Comparison of ENCODE assay signal across 1 cellular context in genomic region chr6:33428219-33428890, GRCh38.
A peak's percentile ranks its signal among the peaks of the same experiment; 100 is the strongest.
TF ChIP-seq lines count a peak whose summit lies in the region.

No MANE protein-coding gene starts in this region.

TF ChIP-seq in HepG2, 621 proteins besides CTCF, POLR2A, EP300 and RAD21 (continued from another document and continues in another):
- TF ChIP-seq SOX13 (IDR thresholded peaks at IDR 0.05) (no peak), SOX13 (CRISPR knock-in tag; conservative IDR thresholded peaks at IDR 0.05 in 1 of 2, IDR thresholded peaks at IDR 0.05 in 1 of 2) (0 out of 4 replicates have a peak, but pooled peaks of 1 of the 2 experiments have one; percentile 3), ELK4 (CRISPR knock-in tag; IDR thresholded peaks at IDR 0.05; ENCODE audit: borderline replicate concordance) (no peak), ZNF550 (CRISPR knock-in tag; IDR thresholded peaks at IDR 0.05; ENCODE audit: borderline replicate concordance) (0 out of 2 replicates have a peak, but pooled peaks have one; percentile 75), ZNF12 (CRISPR knock-in tag; IDR thresholded peaks at IDR 0.05) (no peak), ZNF441 (CRISPR knock-in tag; IDR thresholded peaks at IDR 0.05; ENCODE audit: borderline replicate concordance) (no peak), ARNTL (CRISPR knock-in tag; IDR thresholded peaks at IDR 0.05) (no peak), ZSCAN9 (CRISPR knock-in tag; IDR thresholded peaks at IDR 0.05; ENCODE audit: borderline replicate concordance) (no peak), ZNF580 (CRISPR knock-in tag; IDR thresholded peaks at IDR 0.05; ENCODE audit: borderline replicate concordance, low read depth) (peak; percentile 23; the same call in 1 of the 2 replicates), ZBTB7B (CRISPR knock-in tag; IDR thresholded peaks at IDR 0.05) (peak; percentile 57; the same call in 1 of the 2 replicates), ZNF639 (CRISPR knock-in tag; conservative IDR thresholded peaks at IDR 0.05) (peak; percentile 40; the same call in 1 of the 2 replicates), TFDP1 (CRISPR knock-in tag; IDR thresholded peaks at IDR 0.05; ENCODE audit: borderline replicate concordance) (peak; percentile 63; the same call in 1 of the 2 replicates), SUZ12 (IDR thresholded peaks at IDR 0.05; ENCODE audit: low read depth, low read length) (no peak), ADNP (CRISPR knock-in tag; IDR thresholded peaks at IDR 0.05) (no peak), CBX1 (IDR thresholded peaks at IDR 0.05; ENCODE audit: low read depth) (no peak), SRSF9 (IDR thresholded peaks at IDR 0.05; ENCODE audit: borderline replicate concordance, insufficient read depth, low read depth, low read length, poor library complexity, severe bottlenecking) (no peak), SP5 (CRISPR knock-in tag; IDR thresholded peaks at IDR 0.05; ENCODE audit: borderline replicate concordance, low read depth) (no peak), TEF (CRISPR knock-in tag; IDR thresholded peaks at IDR 0.05) (no peak), TFAP4 (IDR thresholded peaks at IDR 0.05; ENCODE audit: borderline replicate concordance, low read depth) (no peak), ZNF792 (CRISPR knock-in tag; IDR thresholded peaks at IDR 0.05) (0 out of 2 replicates have a peak, but pooled peaks have one; percentile 38), ZNF768 (CRISPR knock-in tag; IDR thresholded peaks at IDR 0.05) (peak; percentile 75), GATAD2A (CRISPR knock-in tag; IDR thresholded peaks at IDR 0.05) (no peak; the same call in 1 of the 2 replicates), ZNF558 (CRISPR knock-in tag; IDR thresholded peaks at IDR 0.05; ENCODE audit: borderline replicate concordance) (peak; percentile 54; the same call in 1 of the 2 replicates), FOXP1 (IDR thresholded peaks at IDR 0.05) (no peak), FOXP1 (CRISPR knock-in tag; IDR thresholded peaks at IDR 0.05) (no peak), CAMTA2 (CRISPR knock-in tag; IDR thresholded peaks at IDR 0.05; ENCODE audit: borderline replicate concordance) (peak; percentile 57; the same call in 1 of the 2 replicates), HCFC1 (IDR thresholded peaks at IDR 0.05; ENCODE audit: low read depth, low read length) (no peak), SETDB1 (CRISPR knock-in tag; IDR thresholded peaks at IDR 0.05; ENCODE audit: borderline replicate concordance) (no peak), IKZF5 (CRISPR knock-in tag; IDR thresholded peaks at IDR 0.05) (peak; percentile 19; the same call in 1 of the 2 replicates), ZFYVE20 (CRISPR knock-in tag; IDR thresholded peaks at IDR 0.05; ENCODE audit: borderline replicate concordance, low read depth) (0 out of 2 replicates have a peak, but pooled peaks have one; percentile 64), FLYWCH1 (CRISPR knock-in tag; IDR thresholded peaks at IDR 0.05) (0 out of 2 replicates have a peak, but pooled peaks have one; percentile 37), ZNF724P (CRISPR knock-in tag; IDR thresholded peaks at IDR 0.05; ENCODE audit: borderline replicate concordance) (peak; percentile 47; the same call in 1 of the 2 replicates), TAF1 (CRISPR knock-in tag; IDR thresholded peaks at IDR 0.05) (no peak), ZIK1 (CRISPR knock-in tag; IDR thresholded peaks at IDR 0.05; ENCODE audit: borderline replicate concordance, low read depth) (peak; percentile 84), YEATS4 (CRISPR knock-in tag; IDR thresholded peaks at IDR 0.05; ENCODE audit: borderline replicate concordance) (peak; percentile 19; the same call in 1 of the 2 replicates), ZNF564 (CRISPR knock-in tag; IDR thresholded peaks at IDR 0.05) (0 out of 2 replicates have a peak, but pooled peaks have one; percentile 28), ATAD3A (CRISPR knock-in tag; IDR thresholded peaks at IDR 0.05) (0 out of 2 replicates have a peak, but pooled peaks have one; percentile 70), ZMYM4 (CRISPR knock-in tag; IDR thresholded peaks at IDR 0.05) (no peak), IRF9 (CRISPR knock-in tag; IDR thresholded peaks at IDR 0.05; ENCODE audit: borderline replicate concordance) (peak; percentile 71; the same call in 1 of the 2 replicates), ZNF281 (CRISPR knock-in tag; IDR thresholded peaks at IDR 0.05; ENCODE audit: borderline replicate concordance) (peak; percentile 24; the same call in 1 of the 2 replicates), TBL1XR1 (IDR thresholded peaks at IDR 0.05; ENCODE audit: borderline replicate concordance, low read length, partially characterized antibody) (no peak), DMAP1 (CRISPR knock-in tag; IDR thresholded peaks at IDR 0.05) (peak; percentile 38; the same call in 1 of the 2 replicates), ARNT2 (CRISPR knock-in tag; IDR thresholded peaks at IDR 0.05; ENCODE audit: low read depth) (0 out of 2 replicates have a peak, but pooled peaks have one; percentile 20), ZNF350 (CRISPR knock-in tag; IDR thresholded peaks at IDR 0.05; ENCODE audit: borderline replicate concordance, low read depth) (0 out of 2 replicates have a peak, but pooled peaks have one; percentile 32), ZNF362 (CRISPR knock-in tag; IDR thresholded peaks at IDR 0.05; ENCODE audit: borderline replicate concordance) (peak; percentile 41; the same call in 1 of the 2 replicates), RXRB (CRISPR knock-in tag; IDR thresholded peaks at IDR 0.05; ENCODE audit: borderline replicate concordance) (no peak), SRY (CRISPR knock-in tag; IDR thresholded peaks at IDR 0.05) (0 out of 2 replicates have a peak, but pooled peaks have one; percentile 23), ZBTB26 (CRISPR knock-in tag; IDR thresholded peaks at IDR 0.05; ENCODE audit: borderline replicate concordance) (peak; percentile 62; the same call in 1 of the 2 replicates), STAG1 (CRISPR knock-in tag; IDR thresholded peaks at IDR 0.05) (peak; percentile 9; the same call in 1 of the 2 replicates), FOXK1 (CRISPR knock-in tag; IDR thresholded peaks at IDR 0.05; ENCODE audit: borderline replicate concordance, low read depth) (0 out of 2 replicates have a peak, but pooled peaks have one; percentile 27), ZNF788 (CRISPR knock-in tag; IDR thresholded peaks at IDR 0.05; ENCODE audit: borderline replicate concordance) (peak; percentile 71; the same call in 1 of the 2 replicates), ZNF781 (CRISPR knock-in tag; IDR thresholded peaks at IDR 0.05; ENCODE audit: borderline replicate concordance, not compliant biosample characterization) (peak; percentile 14), ZNF605 (CRISPR knock-in tag; IDR thresholded peaks at IDR 0.05) (no peak; the same call in 1 of the 2 replicates), MXD4 (CRISPR knock-in tag; IDR thresholded peaks at IDR 0.05) (0 out of 2 replicates have a peak, but pooled peaks have one; percentile 42), NCOA1 (CRISPR knock-in tag; IDR thresholded peaks at IDR 0.05) (no peak), HOXA5 (CRISPR knock-in tag; IDR thresholded peaks at IDR 0.05) (no peak)
